18 cellular contexts compared by ENCODE assay signal in the genomic region with DNA sequence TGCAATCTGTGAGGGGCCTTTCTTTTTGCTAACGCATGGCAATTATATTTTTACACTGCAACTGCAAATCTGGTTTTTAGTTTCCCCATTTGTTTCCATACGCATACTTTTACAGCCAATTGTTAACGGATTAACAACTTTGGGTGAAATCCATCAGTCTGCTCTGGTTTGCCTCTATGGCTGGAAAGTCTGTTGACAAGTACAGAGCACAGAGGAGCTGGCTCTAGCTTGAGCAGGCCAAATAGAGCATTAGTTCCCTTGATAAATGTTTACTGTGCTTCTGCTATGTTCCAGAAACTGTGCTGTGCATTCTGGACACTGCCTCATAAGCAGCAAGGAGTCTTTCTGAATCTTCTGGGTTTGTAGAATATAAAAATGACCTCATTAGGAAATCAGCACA.
DNase-seq lines count a peak whose midpoint lies in the region; ATAC-seq and TF ChIP-seq lines count a peak whose summit lies in the region.
"Had no signal": no experiment of that assay in that cellular context is flagged by ENCODE, and none has a peak within 500 bp of the region (broad histone marks: within the 10 kb centered on the region; RNA-seq: fewer than 3 reads in every experiment).

No MANE protein-coding gene starts in this region.

- H3K27ac Mint-ChIP-seq in endodermal cell, result peak overlapping the region; percentile 26
- no peak overlapping the region for H3K27ac Mint-ChIP-seq in activated CD8-positive, alpha-beta T cell treated with anti-CD3 and anti-CD28 coated beads for 36 hours
- H3K27ac Mint-ChIP-seq: B cell; CD4-positive, CD25-positive, alpha-beta regulatory T cell; CD8-positive, alpha-beta T cell had no signal

- no peak overlapping the region for H3K27ac ChIP-seq in left ventricle myocardium inferior (replicated peaks)
- H3K27ac ChIP-seq in endodermal cell (ENCODE audit: low read depth, low read length), result no peak overlapping the region
- peak overlapping the region; percentile 38 for H3K27ac ChIP-seq in rectal smooth muscle tissue (ENCODE audit: low read depth, low read length)
- H3K27ac ChIP-seq: 22Rv1, BLaER1, C4-2B, GM23248 had no signal

- TF ChIP-seq CTCF in left ventricle myocardium inferior (IDR thresholded peaks at IDR 0.05; ENCODE audit: borderline replicate concordance), result no peak
- no peak for TF ChIP-seq CTCF in endodermal cell (conservative IDR thresholded peaks at IDR 0.05)
- TF ChIP-seq CTCF in activated CD8-positive, alpha-beta T cell treated with anti-CD3 and anti-CD28 coated beads for 36 hours (IDR thresholded peaks at IDR 0.05), result no peak

- CTCF ChIA-PET in activated CD8-positive, alpha-beta T cell treated with anti-CD3 and anti-CD28 coated beads for 36 hours (lab: Charles Lee), result no interaction called here

- POLR2A ChIA-PET in activated CD8-positive, alpha-beta T cell treated with anti-CD3 and anti-CD28 coated beads for 36 hours (lab: Charles Lee), result no interaction called here

- H3K4me3 Mint-ChIP-seq in endodermal cell, result no peak overlapping the region
- H3K4me3 Mint-ChIP-seq in activated CD8-positive, alpha-beta T cell treated with anti-CD3 and anti-CD28 coated beads for 36 hours, result no peak overlapping the region
- H3K4me3 Mint-ChIP-seq: B cell; CD4-positive, CD25-positive, alpha-beta regulatory T cell; CD8-positive, alpha-beta T cell had no signal

- ATAC-seq in Right ventricle myocardium inferior, result peak; percentile 80
- no peak for ATAC-seq in activated CD8-positive, alpha-beta T cell treated with anti-CD3 and anti-CD28 coated beads for 36 hours
- ATAC-seq: CD8-positive, alpha-beta T cell had no signal

- WGBS in endodermal cell (ENCODE audit: insufficient coverage in 1 of 2, insufficient read length in 1 of 2), 2 experiments, result 77 to 89% methylated on average over 3 of the region's 3 CpGs

- H3K4me1 Mint-ChIP-seq in endodermal cell, result peaks cover 13% of the 10 kb centered on the region
- H3K4me1 Mint-ChIP-seq in activated CD8-positive, alpha-beta T cell treated with anti-CD3 and anti-CD28 coated beads for 36 hours (ENCODE audit: low read depth), result no peaks in the 10 kb centered on the region
- H3K4me1 Mint-ChIP-seq: B cell; CD4-positive, CD25-positive, alpha-beta regulatory T cell had no signal

- H3K27me3 Mint-ChIP-seq in endodermal cell (ENCODE audit: insufficient read depth), result no peaks in the 10 kb centered on the region
- H3K27me3 Mint-ChIP-seq in activated CD8-positive, alpha-beta T cell treated with anti-CD3 and anti-CD28 coated beads for 36 hours, result no peaks in the 10 kb centered on the region
- H3K27me3 Mint-ChIP-seq: B cell had no signal

- H3K4me1 ChIP-seq in left ventricle myocardium inferior, result no peaks in the 10 kb centered on the region
- peaks cover 5% of the 10 kb centered on the region for H3K4me1 ChIP-seq in endodermal cell (ENCODE audit: control insufficient read depth, insufficient read depth, low read length)
- H3K4me1 ChIP-seq in rectal smooth muscle tissue (ENCODE audit: control insufficient read depth, insufficient read depth, low read length), result peaks cover 5% of the 10 kb centered on the region
- H3K4me1 ChIP-seq: BLaER1, Caco-2 had no signal

- H3K36me3 ChIP-seq in left ventricle myocardium inferior (no peaks in the 10 kb centered on the region), endodermal cell (ENCODE audit: control insufficient read depth, insufficient read depth, low read length) (no peaks in the 10 kb centered on the region), rectal smooth muscle tissue (ENCODE audit: control insufficient read depth, insufficient read depth, low read length) (no peaks in the 10 kb centered on the region)
- H3K36me3 ChIP-seq: BLaER1 had no signal

- DNase-seq in Right ventricle myocardium inferior (ENCODE audit: missing footprints) (no peak), left ventricle myocardium inferior (no peak), endodermal cell (no peak), NCI-H226 (no peak)
- DNase-seq in activated CD8-positive, alpha-beta T cell treated with anti-CD3 and anti-CD28 coated beads for 36 hours, result no peak
- DNase-seq: Caco-2; CD4-positive, CD25-positive, alpha-beta regulatory T cell; CD8-positive, alpha-beta T cell; DMS153; DND-41; GM23248; H7; HCEC 1CT had no signal

- no peaks in the 10 kb centered on the region for H3K36me3 Mint-ChIP-seq in endodermal cell (ENCODE audit: low read depth)
- no peaks in the 10 kb centered on the region for H3K36me3 Mint-ChIP-seq in activated CD8-positive, alpha-beta T cell treated with anti-CD3 and anti-CD28 coated beads for 36 hours (ENCODE audit: low read depth)
- H3K36me3 Mint-ChIP-seq: CD4-positive, CD25-positive, alpha-beta regulatory T cell; CD8-positive, alpha-beta T cell had no signal

- H3K4me3 ChIP-seq in left ventricle myocardium inferior (no peak overlapping the region), endodermal cell (ENCODE audit: low read length) (no peak overlapping the region), rectal smooth muscle tissue (ENCODE audit: low read length) (no peak overlapping the region)
- H3K4me3 ChIP-seq: BLaER1, GM23248 had no signal

- no peaks in the 10 kb centered on the region for H3K9me3 ChIP-seq in left ventricle myocardium inferior (replicated peaks)
- no peaks in the 10 kb centered on the region for H3K9me3 ChIP-seq in endodermal cell (ENCODE audit: control insufficient read depth, low read length)
- H3K9me3 ChIP-seq: BLaER1, Caco-2 had no signal

- H3K9me3 Mint-ChIP-seq in endodermal cell, result no peaks in the 10 kb centered on the region
- H3K9me3 Mint-ChIP-seq in activated CD8-positive, alpha-beta T cell treated with anti-CD3 and anti-CD28 coated beads for 36 hours, result no peaks in the 10 kb centered on the region
- H3K9me3 Mint-ChIP-seq: CD8-positive, alpha-beta T cell had no signal

- H3K9ac ChIP-seq in endodermal cell (ENCODE audit: extremely low read depth, low read length, poor library complexity, severe bottlenecking) (no peak overlapping the region), rectal smooth muscle tissue (ENCODE audit: low read length) (no peak overlapping the region)
- H3K9ac ChIP-seq: BLaER1, GM23248 had no signal

- no peaks in the 10 kb centered on the region for H3K27me3 ChIP-seq in left ventricle myocardium inferior (ENCODE audit: low read depth)
- H3K27me3 ChIP-seq in endodermal cell (ENCODE audit: control insufficient read depth, insufficient read depth, low read length, poor library complexity, severe bottlenecking), result no peaks in the 10 kb centered on the region
- H3K27me3 ChIP-seq in rectal smooth muscle tissue (ENCODE audit: control insufficient read depth, insufficient read depth, low read length), result no peaks in the 10 kb centered on the region
- H3K27me3 ChIP-seq: BLaER1 had no signal

- intact Hi-C loops in Right ventricle myocardium inferior (cut with DNase I), result no loop called here
- intact Hi-C loops in left ventricle myocardium inferior (cut with micrococcal nuclease), result no loop called here
- intact Hi-C loops in activated CD8-positive, alpha-beta T cell treated with anti-CD3 and anti-CD28 coated beads for 36 hours (cut with micrococcal nuclease), result no loop called here
